Comparison of ENCODE assay signal across 1 cellular context in the genomic region with DNA sequence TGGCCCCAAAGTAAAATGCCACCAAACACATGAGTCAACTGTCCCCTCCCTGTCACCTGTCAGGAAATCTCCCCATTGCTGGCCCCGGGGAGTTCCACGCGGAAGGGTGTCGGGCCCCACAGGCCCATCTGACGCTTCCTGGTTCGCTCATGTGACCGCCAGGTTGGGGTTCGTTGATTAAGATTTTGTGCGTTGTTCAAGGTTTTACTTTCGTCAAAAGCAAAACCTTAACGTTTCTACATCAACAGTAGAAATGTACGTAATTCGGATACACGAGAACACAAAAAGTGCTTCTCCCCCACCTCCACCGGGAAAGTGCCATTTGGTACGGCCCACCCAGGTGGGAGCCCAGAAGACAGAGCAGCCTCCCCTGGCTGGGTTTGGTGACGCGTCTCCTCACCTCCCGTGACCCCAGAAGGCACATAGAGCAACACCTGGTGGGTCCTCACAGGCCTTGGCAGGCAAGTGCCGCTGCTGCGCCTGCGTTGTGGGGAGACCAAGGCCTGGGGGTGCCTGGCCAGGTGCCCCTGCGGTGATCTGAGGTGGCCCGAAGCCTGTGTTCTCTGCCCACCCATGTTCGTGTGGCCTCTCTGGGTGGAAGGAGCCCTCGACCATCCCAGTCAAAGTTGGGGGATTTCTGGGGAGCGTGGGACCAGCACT.
TF ChIP-seq lines count a peak whose summit lies in the region.

No MANE protein-coding gene starts in this region.

TF ChIP-seq in GM12878, 131 proteins besides CTCF, POLR2A, EP300 and RAD21 (continued from another document):
- TF ChIP-seq POLR2AphosphoS5 (IDR thresholded peaks at IDR 0.05; ENCODE audit: low read length), result 0 out of 2 replicates have a peak, but pooled peaks have one; percentile 43
- 0 out of 2 replicates have a peak, but pooled peaks have one; percentile 29 for TF ChIP-seq NRF1 (conservative IDR thresholded peaks at IDR 0.05; ENCODE audit: low read depth, low read length)
- TF ChIP-seq ZNF384 (IDR thresholded peaks at IDR 0.05; ENCODE audit: borderline replicate concordance, low read depth, low read length), result no peak
- TF ChIP-seq NR2F1 (conservative IDR thresholded peaks at IDR 0.05), result peak; percentile 94
- no peak for TF ChIP-seq SMAD5 (IDR thresholded peaks at IDR 0.05; ENCODE audit: low read depth)
- TF ChIP-seq, protein P1, sequence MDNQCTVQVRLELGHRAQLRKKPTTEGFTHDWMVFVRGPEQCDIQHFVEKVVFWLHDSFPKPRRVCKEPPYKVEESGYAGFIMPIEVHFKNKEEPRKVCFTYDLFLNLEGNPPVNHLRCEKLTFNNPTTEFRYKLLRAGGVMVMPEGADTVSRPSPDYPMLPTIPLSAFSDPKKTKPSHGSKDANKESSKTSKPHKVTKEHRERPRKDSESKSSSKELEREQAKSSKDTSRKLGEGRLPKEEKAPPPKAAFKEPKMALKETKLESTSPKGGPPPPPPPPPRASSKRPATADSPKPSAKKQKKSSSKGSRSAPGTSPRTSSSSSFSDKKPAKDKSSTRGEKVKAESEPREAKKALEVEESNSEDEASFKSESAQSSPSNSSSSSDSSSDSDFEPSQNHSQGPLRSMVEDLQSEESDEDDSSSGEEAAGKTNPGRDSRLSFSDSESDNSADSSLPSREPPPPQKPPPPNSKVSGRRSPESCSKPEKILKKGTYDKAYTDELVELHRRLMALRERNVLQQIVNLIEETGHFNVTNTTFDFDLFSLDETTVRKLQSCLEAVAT (IDR thresholded peaks at IDR 0.05), result peak; percentile 85
- TF ChIP-seq, protein P2, sequence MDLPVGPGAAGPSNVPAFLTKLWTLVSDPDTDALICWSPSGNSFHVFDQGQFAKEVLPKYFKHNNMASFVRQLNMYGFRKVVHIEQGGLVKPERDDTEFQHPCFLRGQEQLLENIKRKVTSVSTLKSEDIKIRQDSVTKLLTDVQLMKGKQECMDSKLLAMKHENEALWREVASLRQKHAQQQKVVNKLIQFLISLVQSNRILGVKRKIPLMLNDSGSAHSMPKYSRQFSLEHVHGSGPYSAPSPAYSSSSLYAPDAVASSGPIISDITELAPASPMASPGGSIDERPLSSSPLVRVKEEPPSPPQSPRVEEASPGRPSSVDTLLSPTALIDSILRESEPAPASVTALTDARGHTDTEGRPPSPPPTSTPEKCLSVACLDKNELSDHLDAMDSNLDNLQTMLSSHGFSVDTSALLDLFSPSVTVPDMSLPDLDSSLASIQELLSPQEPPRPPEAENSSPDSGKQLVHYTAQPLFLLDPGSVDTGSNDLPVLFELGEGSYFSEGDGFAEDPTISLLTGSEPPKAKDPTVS (IDR thresholded peaks at IDR 0.05; ENCODE audit: low read depth, low read length), result no peak
- no peak; the same call in 1 of the 2 replicates for TF ChIP-seq EED (IDR thresholded peaks at IDR 0.05; ENCODE audit: low read depth)
- TF ChIP-seq YY1 (IDR thresholded peaks at IDR 0.05; ENCODE audit: low read depth, low read length), result 0 out of 2 replicates have a peak, but pooled peaks have one; percentile 33
- TF ChIP-seq ZZZ3 (IDR thresholded peaks at IDR 0.05; ENCODE audit: control insufficient read depth, insufficient read length, low read depth), result no peak
- peak; percentile 89 for TF ChIP-seq SMARCA5 (IDR thresholded peaks at IDR 0.05)
- TF ChIP-seq PAX8 (IDR thresholded peaks at IDR 0.05), result no peak
- peak; percentile 80 for TF ChIP-seq RELB (IDR thresholded peaks at IDR 0.05; ENCODE audit: low read depth)
- 0 out of 2 replicates have a peak, but pooled peaks have one; percentile 80 for TF ChIP-seq NBN (IDR thresholded peaks at IDR 0.05)
- TF ChIP-seq CREB1 (IDR thresholded peaks at IDR 0.05; ENCODE audit: low read depth), result peak; percentile 85
- TF ChIP-seq ZBED1 (IDR thresholded peaks at IDR 0.05; ENCODE audit: borderline replicate concordance), result no peak
- peak; percentile 96 for TF ChIP-seq HDGF (IDR thresholded peaks at IDR 0.05)
- TF ChIP-seq TARDBP (IDR thresholded peaks at IDR 0.05; ENCODE audit: borderline replicate concordance), result peak; percentile 16; the same call in 1 of the 2 replicates
- peak; percentile 67; the same call in 1 of the 2 replicates for TF ChIP-seq MYB (IDR thresholded peaks at IDR 0.05; ENCODE audit: borderline replicate concordance, low read depth, low read length)
- TF ChIP-seq TAF1 (IDR thresholded peaks at IDR 0.05; ENCODE audit: borderline replicate concordance, low read depth, low read length), result no peak
- peak; percentile 54 for TF ChIP-seq SKIL (IDR thresholded peaks at IDR 0.05; ENCODE audit: low read depth, poor library complexity, severe bottlenecking)
- TF ChIP-seq, protein P3, sequence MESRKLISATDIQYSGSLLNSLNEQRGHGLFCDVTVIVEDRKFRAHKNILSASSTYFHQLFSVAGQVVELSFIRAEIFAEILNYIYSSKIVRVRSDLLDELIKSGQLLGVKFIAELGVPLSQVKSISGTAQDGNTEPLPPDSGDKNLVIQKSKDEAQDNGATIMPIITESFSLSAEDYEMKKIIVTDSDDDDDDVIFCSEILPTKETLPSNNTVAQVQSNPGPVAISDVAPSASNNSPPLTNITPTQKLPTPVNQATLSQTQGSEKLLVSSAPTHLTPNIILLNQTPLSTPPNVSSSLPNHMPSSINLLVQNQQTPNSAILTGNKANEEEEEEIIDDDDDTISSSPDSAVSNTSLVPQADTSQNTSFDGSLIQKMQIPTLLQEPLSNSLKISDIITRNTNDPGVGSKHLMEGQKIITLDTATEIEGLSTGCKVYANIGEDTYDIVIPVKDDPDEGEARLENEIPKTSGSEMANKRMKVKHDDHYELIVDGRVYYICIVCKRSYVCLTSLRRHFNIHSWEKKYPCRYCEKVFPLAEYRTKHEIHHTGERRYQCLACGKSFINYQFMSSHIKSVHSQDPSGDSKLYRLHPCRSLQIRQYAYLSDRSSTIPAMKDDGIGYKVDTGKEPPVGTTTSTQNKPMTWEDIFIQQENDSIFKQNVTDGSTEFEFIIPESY (IDR thresholded peaks at IDR 0.05), result no peak
- 0 out of 3 replicates have a peak, but pooled peaks have one; percentile 10 for TF ChIP-seq POU2F2 (IDR thresholded peaks at IDR 0.05; ENCODE audit: borderline replicate concordance, low read depth, low read length)
- 0 out of 2 replicates have a peak, but pooled peaks have one; percentile 15 for TF ChIP-seq IRF3 (IDR thresholded peaks at IDR 0.05)
- TF ChIP-seq TCF3 (IDR thresholded peaks at IDR 0.05; ENCODE audit: borderline replicate concordance, insufficient read depth, low read depth, low read length), result peak; percentile 38; the same call in 1 of the 2 replicates
- TF ChIP-seq, protein P4, sequence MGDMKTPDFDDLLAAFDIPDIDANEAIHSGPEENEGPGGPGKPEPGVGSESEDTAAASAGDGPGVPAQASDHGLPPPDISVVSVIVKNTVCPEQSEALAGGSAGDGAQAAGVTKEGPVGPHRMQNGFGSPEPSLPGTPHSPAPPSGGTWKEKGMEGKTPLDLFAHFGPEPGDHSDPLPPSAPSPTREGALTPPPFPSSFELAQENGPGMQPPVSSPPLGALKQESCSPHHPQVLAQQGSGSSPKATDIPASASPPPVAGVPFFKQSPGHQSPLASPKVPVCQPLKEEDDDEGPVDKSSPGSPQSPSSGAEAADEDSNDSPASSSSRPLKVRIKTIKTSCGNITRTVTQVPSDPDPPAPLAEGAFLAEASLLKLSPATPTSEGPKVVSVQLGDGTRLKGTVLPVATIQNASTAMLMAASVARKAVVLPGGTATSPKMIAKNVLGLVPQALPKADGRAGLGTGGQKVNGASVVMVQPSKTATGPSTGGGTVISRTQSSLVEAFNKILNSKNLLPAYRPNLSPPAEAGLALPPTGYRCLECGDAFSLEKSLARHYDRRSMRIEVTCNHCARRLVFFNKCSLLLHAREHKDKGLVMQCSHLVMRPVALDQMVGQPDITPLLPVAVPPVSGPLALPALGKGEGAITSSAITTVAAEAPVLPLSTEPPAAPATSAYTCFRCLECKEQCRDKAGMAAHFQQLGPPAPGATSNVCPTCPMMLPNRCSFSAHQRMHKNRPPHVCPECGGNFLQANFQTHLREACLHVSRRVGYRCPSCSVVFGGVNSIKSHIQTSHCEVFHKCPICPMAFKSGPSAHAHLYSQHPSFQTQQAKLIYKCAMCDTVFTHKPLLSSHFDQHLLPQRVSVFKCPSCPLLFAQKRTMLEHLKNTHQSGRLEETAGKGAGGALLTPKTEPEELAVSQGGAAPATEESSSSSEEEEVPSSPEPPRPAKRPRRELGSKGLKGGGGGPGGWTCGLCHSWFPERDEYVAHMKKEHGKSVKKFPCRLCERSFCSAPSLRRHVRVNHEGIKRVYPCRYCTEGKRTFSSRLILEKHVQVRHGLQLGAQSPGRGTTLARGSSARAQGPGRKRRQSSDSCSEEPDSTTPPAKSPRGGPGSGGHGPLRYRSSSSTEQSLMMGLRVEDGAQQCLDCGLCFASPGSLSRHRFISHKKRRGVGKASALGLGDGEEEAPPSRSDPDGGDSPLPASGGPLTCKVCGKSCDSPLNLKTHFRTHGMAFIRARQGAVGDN (IDR thresholded peaks at IDR 0.05), result peak; percentile 62; the same call in 1 of the 2 replicates
- peak; percentile 66; the same call in 1 of the 2 replicates for TF ChIP-seq BCLAF1 (IDR thresholded peaks at IDR 0.05)
- no peak for TF ChIP-seq ZNF24 (IDR thresholded peaks at IDR 0.05)
